23 cellular contexts compared by ENCODE assay signal in genomic region chr3:4766263-4766662, GRCh38.
DNase-seq lines count a peak whose midpoint lies in the region; ATAC-seq and TF ChIP-seq lines count a peak whose summit lies in the region.
"Had no signal": no experiment of that assay in that cellular context is flagged by ENCODE, and none has a peak within 500 bp of the region (broad histone marks: within the 10 kb centered on the region; RNA-seq: fewer than 3 reads in every experiment).

No MANE protein-coding gene starts in this region.

- H3K4me1 Mint-ChIP-seq in endothelial cell (ENCODE audit: unreplicated experiment) (no peaks in the 10 kb centered on the region), Caco-2 (ENCODE audit: low read depth, unreplicated experiment) (no peaks in the 10 kb centered on the region)
- H3K4me1 Mint-ChIP-seq: CD8-positive, alpha-beta memory T cell; GM23338; H9 had no signal

- no peaks in the 10 kb centered on the region for H3K27me3 ChIP-seq in parathyroid adenoma (ENCODE audit: control insufficient read depth, insufficient read depth, low read length)
- no peaks in the 10 kb centered on the region for H3K27me3 ChIP-seq in transverse colon
- no peaks in the 10 kb centered on the region for H3K27me3 ChIP-seq in Caco-2 (replicated peaks; ENCODE audit: control insufficient read depth, insufficient read depth, low read length)
- H3K27me3 ChIP-seq: BE2C; BLaER1 treated with 17β-estradiol and CSF1 and Interleukin-3, amounts not matched to agents 10 nM and 100 nM had no signal

- H3K27me3 Mint-ChIP-seq in endothelial cell (ENCODE audit: unreplicated experiment) (peaks cover 4% of the 10 kb centered on the region), Caco-2 (ENCODE audit: insufficient read depth, unreplicated experiment) (no peaks in the 10 kb centered on the region)
- H3K27me3 Mint-ChIP-seq: CD4-positive, alpha-beta T cell; CD8-positive, alpha-beta memory T cell had no signal

- in situ Hi-C loops in transverse colon (cut with MboI; ENCODE audit: low pct_ligation_motif_present in 1 of 4, low pct_unique_long_range_greater_than_20kb in 1 of 4, low sequenced_read_pairs in 3 of 4): no loop called here

- DNase-seq in endothelial cell (ENCODE audit: low spot score) (no peak), transverse colon (no peak), Caco-2 (no peak)
- DNase-seq: 8988T; ACHN; AML-193; BE2C; Calu3; CD4-positive, alpha-beta T cell; CD8-positive, alpha-beta memory T cell; DMS53; DMS79 treated with DMSO at 0.1 percent for 48 hours; GF-D8; H9; HFFc6 had no signal

- H3K27ac ChIP-seq in HEK293 (ENCODE audit: extremely low read depth, low read depth, low read length) (no peak overlapping the region), parathyroid adenoma (peak overlapping the region; percentile 45), transverse colon (no peak overlapping the region)
- H3K27ac ChIP-seq: A549; BLaER1 treated with 17β-estradiol and CSF1 and Interleukin-3, amounts not matched to agents 10 nM and 100 nM had no signal

- H3K9me3 ChIP-seq in HEK293 (ENCODE audit: control insufficient read depth, insufficient read depth, low read depth, low read length): no peaks in the 10 kb centered on the region
- H3K9me3 ChIP-seq in parathyroid adenoma (ENCODE audit: control insufficient read depth, low read length): no peaks in the 10 kb centered on the region
- no peaks in the 10 kb centered on the region for H3K9me3 ChIP-seq in transverse colon
- H3K9me3 ChIP-seq in Caco-2: peaks cover 2% of the 10 kb centered on the region; the same call in 1 of the 2 replicates
- H3K9me3 ChIP-seq: BE2C had no signal

- H3K36me3 ChIP-seq in HEK293 (ENCODE audit: control insufficient read depth in 2 of 2, insufficient read depth in 1 of 2, low read length in 2 of 2) (peaks cover 0 to 10% of the 10 kb centered on the region in 2 experiments; a peak in 1 of 3 replicates), parathyroid adenoma (ENCODE audit: control insufficient read depth, insufficient read depth, low read length) (no peaks in the 10 kb centered on the region), transverse colon (no peaks in the 10 kb centered on the region), Caco-2 (ENCODE audit: control insufficient read depth, insufficient read depth, low read length) (no peaks in the 10 kb centered on the region)

- TF ChIP-seq EP300 in transverse colon (IDR thresholded peaks at IDR 0.05; ENCODE audit: low read depth): no peak

- H3K79me2 ChIP-seq in parathyroid adenoma: no peaks in the 10 kb centered on the region

- H3K36me3 Mint-ChIP-seq in endothelial cell (ENCODE audit: low read depth, unreplicated experiment) (peaks cover 62% of the 10 kb centered on the region), Caco-2 (ENCODE audit: insufficient read depth, unreplicated experiment) (peaks cover 5% of the 10 kb centered on the region)

- no TSS peak for BruUV-seq in Caco-2 (replicated peaks; lab: Mats Ljungman, UMichigan)

- WGBS in transverse colon (ENCODE audit: low coverage in 1 of 2), 2 donors: 90 to 97% methylated on average over 2 to 4 of the region's 4 CpGs

- CTCF ChIA-PET in HEK293 (lab: Yijun Ruan, JAX): no interaction called here
- CTCF ChIA-PET in Caco-2 (lab: Charles Lee): no interaction called here

- H2AFZ ChIP-seq in parathyroid adenoma: no peak overlapping the region
- H2AFZ ChIP-seq: GM23338 had no signal

- ATAC-seq in HG02763 (IDR thresholded peaks at IDR 0.05; ENCODE audit: unreplicated experiment): no peak
- ATAC-seq: A549, GM23338, HCT116 had no signal

- H3K9ac ChIP-seq in parathyroid adenoma: no peak overlapping the region
- H3K9ac ChIP-seq: BLaER1 treated with 17β-estradiol and CSF1 and Interleukin-3, amounts not matched to agents 10 nM and 100 nM had no signal

- H3K27ac Mint-ChIP-seq in endothelial cell (ENCODE audit: unreplicated experiment) (no peak overlapping the region), Caco-2 (ENCODE audit: unreplicated experiment) (no peak overlapping the region)
- H3K27ac Mint-ChIP-seq: CD14-positive monocyte; CD4-positive, alpha-beta T cell; CD8-positive, alpha-beta memory T cell; GM23338; H9; HFFc6 had no signal

- peak overlapping the region; percentile 71 for H3K4me3 Mint-ChIP-seq in endothelial cell (ENCODE audit: unreplicated experiment)
- no peak overlapping the region for H3K4me3 Mint-ChIP-seq in Caco-2 (ENCODE audit: unreplicated experiment)
- H3K4me3 Mint-ChIP-seq: CD14-positive monocyte; CD4-positive, alpha-beta T cell; CD8-positive, alpha-beta memory T cell; GM23338; H9; HFFc6 had no signal

- H3K4me1 ChIP-seq in HEK293 (ENCODE audit: control insufficient read depth, insufficient read depth, low read length) (no peaks in the 10 kb centered on the region), parathyroid adenoma (peaks cover 31% of the 10 kb centered on the region), transverse colon (peaks cover 4 to 9% (median 6%) of the 10 kb centered on the region in 4 donors), Caco-2 (no peaks in the 10 kb centered on the region)
- H3K4me1 ChIP-seq: A549, BE2C had no signal

- H3K4me2 ChIP-seq in parathyroid adenoma (ENCODE audit: low read length): no peak overlapping the region
- H3K4me2 ChIP-seq: A549; BLaER1 treated with 17β-estradiol and CSF1 and Interleukin-3, amounts not matched to agents 10 nM and 100 nM; GM23338 had no signal

- no peaks in the 10 kb centered on the region for H3K9me3 Mint-ChIP-seq in endothelial cell (ENCODE audit: unreplicated experiment)
- H3K9me3 Mint-ChIP-seq in Caco-2 (ENCODE audit: unreplicated experiment): peaks cover 27% of the 10 kb centered on the region
- H3K9me3 Mint-ChIP-seq: CD4-positive, alpha-beta T cell had no signal

- POLR2A ChIA-PET in HEK293 (lab: Yijun Ruan, JAX): no interaction called here
- POLR2A ChIA-PET in Caco-2 (lab: Charles Lee): no interaction called here

- intact Hi-C loops in transverse colon (cut with DNase I; ENCODE audit: low total_unique reads): no loop called here
- intact Hi-C loops in Caco-2 (cut with micrococcal nuclease; ENCODE audit: unreplicated experiment): no loop called here

- H3K4me3 ChIP-seq in HEK293 (ENCODE audit: low read depth, low read length) (no peak overlapping the region), parathyroid adenoma (ENCODE audit: low read depth, low read length) (no peak overlapping the region), transverse colon (no peak overlapping the region), Caco-2 (ENCODE audit: low read depth, low read length) (no peak overlapping the region)
- H3K4me3 ChIP-seq: A549; BLaER1 treated with 17β-estradiol and CSF1 and Interleukin-3, amounts not matched to agents 10 nM and 100 nM; GM23338 had no signal

- TF ChIP-seq CTCF in HEK293 (tag by site-specific recombination; IDR thresholded peaks at IDR 0.05) (no peak), endothelial cell (IDR thresholded peaks at IDR 0.05; ENCODE audit: unreplicated experiment) (no peak), parathyroid adenoma (IDR thresholded peaks at IDR 0.05) (no peak), transverse colon (IDR thresholded peaks at IDR 0.05) (no peak), Caco-2 (IDR thresholded peaks at IDR 0.05; ENCODE audit: insufficient read depth in 1 of 2, low read depth in 1 of 2, low read length in 1 of 2, severe bottlenecking in 1 of 2, unreplicated experiment in 1 of 2) (no peak)

- TF ChIP-seq POLR2A in transverse colon (IDR thresholded peaks at IDR 0.05): no peak

TF ChIP-seq in HEK293, 187 proteins besides CTCF, POLR2A, EP300 and RAD21:
- TF ChIP-seq ZNF280C (tag by site-specific recombination; IDR thresholded peaks at IDR 0.05): no peak
- peak; percentile 99 for TF ChIP-seq ZNF707 (tag by site-specific recombination; IDR thresholded peaks at IDR 0.05)
- no peak for TF ChIP-seq ZNF76 (tag by site-specific recombination; IDR thresholded peaks at IDR 0.05; ENCODE audit: borderline replicate concordance, low read depth)
